ENCODE assay signal across 14 cellular contexts in genomic region chr7:149635561-149636329, GRCh38.
DNase-seq lines count a peak whose midpoint lies in the region; ATAC-seq and TF ChIP-seq lines count a peak whose summit lies in the region.
"Had no signal": no experiment of that assay in that cellular context is flagged by ENCODE, and none has a peak within 500 bp of the region (broad histone marks: within the 10 kb centered on the region; RNA-seq: fewer than 3 reads in every experiment).

No MANE protein-coding gene starts in this region.

- no peak overlapping the region for H2AFZ ChIP-seq in GM23338

- intact Hi-C loops in activated CD4-positive, alpha-beta memory T cell treated with anti-CD3 and anti-CD28 coated beads for 36 hours (cut with micrococcal nuclease) = no loop called here

- H3K27ac Mint-ChIP-seq in GM23338 = no peak overlapping the region
- no peak overlapping the region for H3K27ac Mint-ChIP-seq in activated CD4-positive, alpha-beta memory T cell treated with anti-CD3 and anti-CD28 coated beads for 36 hours
- H3K27ac Mint-ChIP-seq in progenitor cell of endocrine pancreas = no peak overlapping the region
- H3K27ac Mint-ChIP-seq: activated naive CD8-positive, alpha-beta T cell treated with anti-CD3 and anti-CD28 coated beads, Interleukin-2, amount 10 ng/mL, durations not matched to agents 7 days and 5 days had no signal

- TF ChIP-seq CTCF in GM23338 (conservative IDR thresholded peaks at IDR 0.05; ENCODE audit: low read depth in 2 of 2) (no peak), fibroblast of villous mesenchyme (IDR thresholded peaks at IDR 0.05; ENCODE audit: insufficient read depth, low read depth, low read length) (no peak), progenitor cell of endocrine pancreas (IDR thresholded peaks at IDR 0.05; ENCODE audit: unreplicated experiment) (no peak)

- H3K9me2 ChIP-seq in GM23338 (ENCODE audit: insufficient read depth) = no peaks in the 10 kb centered on the region

- H3K36me3 Mint-ChIP-seq in GM23338 (ENCODE audit: low read depth) = 0 out of 3 replicates have a peak, but pooled peaks cover 3% of the 10 kb centered on the region
- no peaks in the 10 kb centered on the region for H3K36me3 Mint-ChIP-seq in activated CD4-positive, alpha-beta memory T cell treated with anti-CD3 and anti-CD28 coated beads for 36 hours
- no peaks in the 10 kb centered on the region for H3K36me3 Mint-ChIP-seq in progenitor cell of endocrine pancreas (ENCODE audit: insufficient read depth)
- H3K36me3 Mint-ChIP-seq: activated naive CD8-positive, alpha-beta T cell treated with anti-CD3 and anti-CD28 coated beads, Interleukin-2, amount 10 ng/mL, durations not matched to agents 7 days and 5 days had no signal

- H3K27me3 ChIP-seq in GM23338 (ENCODE audit: insufficient read depth) = 0 out of 2 replicates have a peak, but pooled peaks cover 4% of the 10 kb centered on the region
- H3K27me3 ChIP-seq: BLaER1 treated with 17β-estradiol and CSF1 and Interleukin-3, amounts not matched to agents 10 nM and 100 nM; Peyer's patch had no signal

- no peaks in the 10 kb centered on the region for H3K36me3 ChIP-seq in GM23338 (ENCODE audit: insufficient read depth)
- H3K36me3 ChIP-seq: BLaER1 treated with 17β-estradiol and CSF1 and Interleukin-3, amounts not matched to agents 10 nM and 100 nM; esophagus squamous epithelium; Peyer's patch had no signal

- H3K4me3 Mint-ChIP-seq in GM23338 (peak overlapping the region; percentile 39; the same call in 1 of the 3 replicates), progenitor cell of endocrine pancreas (ENCODE audit: low read depth) (no peak overlapping the region)
- H3K4me3 Mint-ChIP-seq in activated CD4-positive, alpha-beta memory T cell treated with anti-CD3 and anti-CD28 coated beads for 36 hours = no peak overlapping the region
- H3K4me3 Mint-ChIP-seq: activated naive CD8-positive, alpha-beta T cell treated with anti-CD3 and anti-CD28 coated beads, Interleukin-2, amount 10 ng/mL, durations not matched to agents 7 days and 5 days had no signal

- no peak overlapping the region for H3K27ac ChIP-seq in GM23338 (ENCODE audit: low read depth)
- H3K27ac ChIP-seq: BLaER1 treated with 17β-estradiol and CSF1 and Interleukin-3, amounts not matched to agents 10 nM and 100 nM; esophagus squamous epithelium; Peyer's patch had no signal

- peaks cover 4% of the 10 kb centered on the region; the same call in 2 of the 3 replicates for H3K4me1 Mint-ChIP-seq in GM23338
- H3K4me1 Mint-ChIP-seq in activated CD4-positive, alpha-beta memory T cell treated with anti-CD3 and anti-CD28 coated beads for 36 hours (ENCODE audit: low read depth) = no peaks in the 10 kb centered on the region
- no peaks in the 10 kb centered on the region for H3K4me1 Mint-ChIP-seq in progenitor cell of endocrine pancreas (ENCODE audit: low read depth)
- H3K4me1 Mint-ChIP-seq: activated naive CD8-positive, alpha-beta T cell treated with anti-CD3 and anti-CD28 coated beads, Interleukin-2, amount 10 ng/mL, durations not matched to agents 7 days and 5 days had no signal

- peaks cover 10% of the 10 kb centered on the region for H3K27me3 Mint-ChIP-seq in GM23338 (ENCODE audit: insufficient read depth, low read depth, poor library complexity)
- H3K27me3 Mint-ChIP-seq in activated CD4-positive, alpha-beta memory T cell treated with anti-CD3 and anti-CD28 coated beads for 36 hours = peaks cover 14% of the 10 kb centered on the region
- H3K27me3 Mint-ChIP-seq in progenitor cell of endocrine pancreas = peaks cover 13% of the 10 kb centered on the region

- ATAC-seq in GM23338 = peak; percentile 98
- ATAC-seq in HG02840 (IDR thresholded peaks at IDR 0.05; ENCODE audit: low FRiP score, unreplicated experiment) = no peak

- H3K79me2 ChIP-seq in GM23338 (replicated peaks; ENCODE audit: insufficient read depth) = no peaks in the 10 kb centered on the region

- H3K9me3 Mint-ChIP-seq in GM23338 = peaks cover 3% of the 10 kb centered on the region; the same call in 1 of the 3 replicates
- no peaks in the 10 kb centered on the region for H3K9me3 Mint-ChIP-seq in activated CD4-positive, alpha-beta memory T cell treated with anti-CD3 and anti-CD28 coated beads for 36 hours
- no peaks in the 10 kb centered on the region for H3K9me3 Mint-ChIP-seq in progenitor cell of endocrine pancreas (ENCODE audit: low read depth)
- H3K9me3 Mint-ChIP-seq: activated naive CD8-positive, alpha-beta T cell treated with anti-CD3 and anti-CD28 coated beads, Interleukin-2, amount 10 ng/mL, durations not matched to agents 7 days and 5 days had no signal

- DNase-seq in DMS 273 treated with DMSO at 0.1 percent for 48 hours (lab: John Stamatoyannopoulos, UW) (peak; percentile 94), GM23338 (ENCODE audit: low spot score) (peak; percentile 77), NCI-H1694 treated with DMSO at 0.1 percent for 48 hours (lab: John Stamatoyannopoulos, UW) (peak; percentile 15), fibroblast of villous mesenchyme (ENCODE audit: low read depth) (peak; percentile 1), progenitor cell of endocrine pancreas (ENCODE audit: low spot score, unreplicated experiment) (no peak), NCI-H2107 treated with DMSO at 0.1 percent for 48 hours (lab: John Stamatoyannopoulos, UW; ENCODE audit: unreplicated experiment) (no peak)
- DNase-seq in activated CD4-positive, alpha-beta memory T cell treated with anti-CD3 and anti-CD28 coated beads for 36 hours = no peak
- DNase-seq: activated naive CD8-positive, alpha-beta T cell treated with anti-CD3 and anti-CD28 coated beads, Interleukin-2, amount 10 ng/mL, durations not matched to agents 7 days and 5 days; esophagus squamous epithelium; GF-D8; Peyer's patch; substantia nigra had no signal

- CTCF ChIA-PET in activated CD4-positive, alpha-beta memory T cell treated with anti-CD3 and anti-CD28 coated beads for 36 hours (lab: Charles Lee) = interaction anchor here (1.2 kb wide), 1 partner anchor 10 kb away, joined by 7 read pairs; no protein-coding TSS in a partner anchor

- POLR2A ChIA-PET in activated CD4-positive, alpha-beta memory T cell treated with anti-CD3 and anti-CD28 coated beads for 36 hours (lab: Charles Lee) = no interaction called here

- H4K20me1 ChIP-seq in GM23338 (replicated peaks; ENCODE audit: insufficient read depth) = no peaks in the 10 kb centered on the region
- H4K20me1 ChIP-seq: BLaER1 treated with 17β-estradiol and CSF1 and Interleukin-3, amounts not matched to agents 10 nM and 100 nM had no signal

- no peak overlapping the region; the same call in 1 of the 2 replicates for H3K4me2 ChIP-seq in GM23338
- H3K4me2 ChIP-seq: BLaER1 treated with 17β-estradiol and CSF1 and Interleukin-3, amounts not matched to agents 10 nM and 100 nM had no signal

- H3K4me1 ChIP-seq in GM23338 (ENCODE audit: insufficient read depth) = no peaks in the 10 kb centered on the region
- H3K4me1 ChIP-seq: BLaER1 treated with 17β-estradiol and CSF1 and Interleukin-3, amounts not matched to agents 10 nM and 100 nM; esophagus squamous epithelium; Peyer's patch had no signal

- H3K4me3 ChIP-seq in GM23338 (0 out of 2 replicates have a peak overlapping the region, but pooled peaks have one; percentile 9), fibroblast of villous mesenchyme (ENCODE audit: low read depth, low read length) (no peak overlapping the region)
- H3K4me3 ChIP-seq: BLaER1 treated with 17β-estradiol and CSF1 and Interleukin-3, amounts not matched to agents 10 nM and 100 nM; esophagus squamous epithelium; Peyer's patch had no signal

- 0 out of 2 replicates have a peak, but pooled peaks cover 3% of the 10 kb centered on the region for H3F3A ChIP-seq in GM23338 (replicated peaks; ENCODE audit: low read depth)

Comparison
In these comparisons a context has a peak if more than half of its experiments do, and no peak if none do; other contexts are left out.
1. DNase-seq: peak in DMS 273 treated with DMSO at 0.1 percent for 48 hours (single experiment), GM23338 (single experiment), NCI-H1694 treated with DMSO at 0.1 percent for 48 hours (single experiment) and fibroblast of villous mesenchyme (single experiment); none in activated CD4-positive, alpha-beta memory T cell treated with anti-CD3 and anti-CD28 coated beads for 36 hours (single experiment), progenitor cell of endocrine pancreas (single experiment) and NCI-H2107 treated with DMSO at 0.1 percent for 48 hours (single experiment).